ENCODE assay signal across 11 cellular contexts in genomic region chr7:46369933-46370654, GRCh38.
DNase-seq lines count a peak whose midpoint lies in the region; ATAC-seq, FAIRE-seq and TF ChIP-seq lines count a peak whose summit lies in the region.
"Had no signal": no experiment of that assay in that cellular context is flagged by ENCODE, and none has a peak within 500 bp of the region (broad histone marks: within the 10 kb centered on the region; RNA-seq: fewer than 3 reads in every experiment).

No MANE protein-coding gene starts in this region.

- ATAC-seq in WTC11 = no peak

- FAIRE-seq in endometrium (lab: Jason Lieb, UNC) = peak; percentile 77

- no peaks in the 10 kb centered on the region for H3K36me3 Mint-ChIP-seq in WTC11

- POLR2A ChIA-PET in WTC11 (lab: Charles Lee) = no interaction called here

- peaks cover 12% of the 10 kb centered on the region; the same call in 1 of the 2 replicates for H3K9me3 Mint-ChIP-seq in WTC11

- DNase-seq in NCI-H1092 treated with DMSO at 0.1 percent for 48 hours (lab: John Stamatoyannopoulos, UW) (peak; percentile 12), NCI-H1092 (lab: John Stamatoyannopoulos, UW) (no peak), OCI-M1 (lab: John Stamatoyannopoulos, UW) (peak; percentile 0), smooth muscle cell of the brain vasculature (ENCODE audit: low read depth, low spot score) (peak; percentile 67), WTC11 (ENCODE audit: low spot score) (no peak), GM20000 (ENCODE audit: low spot score) (no peak), OCI-M2 (lab: John Stamatoyannopoulos, UW; ENCODE audit: unreplicated experiment) (no peak)
- DNase-seq: glutamatergic neuron, retina, thyroid gland had no signal

- no peak overlapping the region for H3K27ac Mint-ChIP-seq in WTC11

- H3K4me1 Mint-ChIP-seq in WTC11 = no peaks in the 10 kb centered on the region

- no peaks in the 10 kb centered on the region for H3K27me3 Mint-ChIP-seq in WTC11 (ENCODE audit: low read depth)

- no peak for TF ChIP-seq CTCF in WTC11 (IDR thresholded peaks at IDR 0.05)
- no peak for TF ChIP-seq CTCF in GM20000 (IDR thresholded peaks at IDR 0.05; ENCODE audit: extremely low read depth, missing control alignments)

- no peak overlapping the region for H3K4me3 Mint-ChIP-seq in WTC11

- CTCF ChIA-PET in WTC11 (lab: Charles Lee) = no interaction called here

TF ChIP-seq in WTC11, 78 proteins besides CTCF, POLR2A, EP300 and RAD21:
- TF ChIP-seq ZNF425 (CRISPR knock-in tag; conservative IDR thresholded peaks at IDR 0.05) (no peak), ELF4 (CRISPR knock-in tag; IDR thresholded peaks at IDR 0.05; ENCODE audit: low read depth) (no peak)
TF ChIP-seq in WTC11: peak in this region for 0.

Comparison
In these comparisons a context has a peak if more than half of its experiments do, and no peak if none do; other contexts are left out.
1. DNase-seq: peak in NCI-H1092 treated with DMSO at 0.1 percent for 48 hours (single experiment), OCI-M1 (single experiment) and smooth muscle cell of the brain vasculature (single experiment); none in NCI-H1092 (single experiment), WTC11 (single experiment), GM20000 (single experiment) and OCI-M2 (single experiment).